In the genomic region with DNA sequence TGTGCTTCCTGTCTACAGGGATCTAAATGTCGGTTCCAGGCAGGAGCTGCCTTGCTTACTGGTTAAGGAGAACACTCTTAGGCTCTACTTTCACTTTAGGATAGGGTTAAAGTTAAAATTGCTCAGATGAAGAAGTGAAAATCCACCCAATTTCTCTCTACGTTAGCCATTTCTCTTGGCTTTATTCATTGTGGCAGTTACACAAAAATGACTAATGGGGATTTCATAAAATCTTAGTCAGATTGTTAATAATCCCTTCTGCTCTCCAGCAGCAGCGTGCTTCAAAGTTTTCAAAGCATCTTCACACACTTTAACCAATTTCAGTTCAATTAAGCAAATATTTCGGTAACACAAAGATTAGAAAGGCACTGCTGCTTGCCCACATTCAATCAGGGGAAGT, we compare ENCODE assay signal across 15 cellular contexts. TPM values are rescaled to one million over a fixed set of nuclear protein-coding genes. Genes with fewer than 3 reads are reported as not detected.
DNase-seq lines count a peak whose midpoint lies in the region; ATAC-seq, FAIRE-seq and TF ChIP-seq lines count a peak whose summit lies in the region.
"Had no signal": no experiment of that assay in that cellular context is flagged by ENCODE, and none has a peak within 500 bp of the region (broad histone marks: within the 10 kb centered on the region; RNA-seq: fewer than 3 reads in every experiment).

No MANE protein-coding gene starts in this region.

- no peaks in the 10 kb centered on the region for H3K36me3 ChIP-seq in bronchial epithelial cell (ENCODE audit: control insufficient read depth, insufficient read depth, low read length)
- H3K36me3 ChIP-seq: cardiac muscle cell had no signal

- no peak for TF ChIP-seq CTCF in bronchial epithelial cell (IDR thresholded peaks at IDR 0.05; ENCODE audit: insufficient read depth, low read length, severe bottlenecking)

- H3K27me3 ChIP-seq in bronchial epithelial cell (ENCODE audit: control insufficient read depth, insufficient read depth, low read length), result no peaks in the 10 kb centered on the region
- H3K27me3 ChIP-seq: cardiac muscle cell had no signal

- FAIRE-seq in GM12892 (lab: Jason Lieb, UNC), result peak; percentile 65
- no peak for FAIRE-seq in bronchial epithelial cell (lab: Jason Lieb, UNC)
- FAIRE-seq: endometrium had no signal

- H3K4me3 ChIP-seq in bronchial epithelial cell (ENCODE audit: low read depth, low read length), result no peak overlapping the region
- H3K4me3 ChIP-seq: cardiac muscle cell, hepatocyte had no signal

- TF ChIP-seq POLR2A in GM12892 (IDR thresholded peaks at IDR 0.05; ENCODE audit: low read depth, low read length), result no peak

- ATAC-seq in GM21619 (IDR thresholded peaks at IDR 0.05; ENCODE audit: unreplicated experiment), result peak; percentile 61
- ATAC-seq in HG03432 (IDR thresholded peaks at IDR 0.05; ENCODE audit: unreplicated experiment), result peak; percentile 70
- no peak for ATAC-seq in left lobe of liver

- DNase-seq in GM12892 (ENCODE audit: insufficient read length), result no peak
- peak; percentile 17 for DNase-seq in bronchial epithelial cell (ENCODE audit: low read depth)
- DNase-seq in UCSD-AML1 (lab: John Stamatoyannopoulos, UW; ENCODE audit: unreplicated experiment), result no peak
- DNase-seq in left lobe of liver (ENCODE audit: low spot score), result no peak
- no peak for DNase-seq in foreskin melanocyte
- DNase-seq in HUDEP-2 (lab: John Stamatoyannopoulos, UW; ENCODE audit: unreplicated experiment in 76 of 76), result no peak
- DNase-seq: activated naive CD4-positive, alpha-beta T cell; GOT3; NCI-H2081; substantia nigra had no signal

RNA-seq across cellular contexts. Expression of a gene that starts 58.4 kb away (rescaled TPM):
- polyA plus RNA-seq in GM12892 (2012; ENCODE audit: missing spikeins), result 54.0 TPM
- total RNA-seq in bronchial epithelial cell, result 107 and 113 TPM in 2 replicates
- total RNA-seq in left lobe of liver, result 34.5 TPM
